In the genomic region with DNA sequence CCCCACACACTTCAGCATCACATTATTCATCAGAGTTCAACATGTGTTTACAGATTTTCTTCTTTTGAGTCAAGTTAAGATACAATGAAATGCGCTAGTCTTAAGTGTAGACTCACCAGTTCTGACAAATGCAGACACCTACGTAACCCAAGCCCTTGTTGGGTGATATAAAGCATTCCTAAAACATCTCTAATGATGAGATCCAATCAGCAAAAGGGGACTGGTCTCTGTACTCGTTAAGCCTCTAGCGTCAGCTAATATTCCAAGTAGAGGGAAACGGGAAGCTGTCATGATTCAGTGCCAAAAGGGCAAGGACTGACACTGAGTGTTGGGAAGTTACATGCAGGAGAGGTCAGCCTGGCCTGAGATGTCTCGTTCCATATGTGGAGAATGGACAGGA, we compare ENCODE assay signal across 1 cellular context.
TF ChIP-seq lines count a peak whose summit lies in the region.

No MANE protein-coding gene starts in this region.

TF ChIP-seq in K562, 482 proteins besides CTCF, POLR2A, EP300 and RAD21 (continued from another document):
- no peak for TF ChIP-seq CBX5 (IDR thresholded peaks at IDR 0.05; ENCODE audit: borderline replicate concordance, low read depth)
- TF ChIP-seq, protein P1, sequence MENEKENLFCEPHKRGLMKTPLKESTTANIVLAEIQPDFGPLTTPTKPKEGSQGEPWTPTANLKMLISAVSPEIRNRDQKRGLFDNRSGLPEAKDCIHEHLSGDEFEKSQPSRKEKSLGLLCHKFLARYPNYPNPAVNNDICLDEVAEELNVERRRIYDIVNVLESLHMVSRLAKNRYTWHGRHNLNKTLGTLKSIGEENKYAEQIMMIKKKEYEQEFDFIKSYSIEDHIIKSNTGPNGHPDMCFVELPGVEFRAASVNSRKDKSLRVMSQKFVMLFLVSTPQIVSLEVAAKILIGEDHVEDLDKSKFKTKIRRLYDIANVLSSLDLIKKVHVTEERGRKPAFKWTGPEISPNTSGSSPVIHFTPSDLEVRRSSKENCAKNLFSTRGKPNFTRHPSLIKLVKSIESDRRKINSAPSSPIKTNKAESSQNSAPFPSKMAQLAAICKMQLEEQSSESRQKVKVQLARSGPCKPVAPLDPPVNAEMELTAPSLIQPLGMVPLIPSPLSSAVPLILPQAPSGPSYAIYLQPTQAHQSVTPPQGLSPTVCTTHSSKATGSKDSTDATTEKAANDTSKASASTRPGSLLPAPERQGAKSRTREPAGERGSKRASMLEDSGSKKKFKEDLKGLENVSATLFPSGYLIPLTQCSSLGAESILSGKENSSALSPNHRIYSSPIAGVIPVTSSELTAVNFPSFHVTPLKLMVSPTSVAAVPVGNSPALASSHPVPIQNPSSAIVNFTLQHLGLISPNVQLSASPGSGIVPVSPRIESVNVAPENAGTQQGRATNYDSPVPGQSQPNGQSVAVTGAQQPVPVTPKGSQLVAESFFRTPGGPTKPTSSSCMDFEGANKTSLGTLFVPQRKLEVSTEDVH (IDR thresholded peaks at IDR 0.05; ENCODE audit: low read depth, partially characterized antibody): no peak
- no peak for TF ChIP-seq ZBED1 (IDR thresholded peaks at IDR 0.05)
- TF ChIP-seq BCOR (IDR thresholded peaks at IDR 0.05): no peak
- no peak for TF ChIP-seq MCM2 (IDR thresholded peaks at IDR 0.05; ENCODE audit: low read depth)
- TF ChIP-seq RB1 (IDR thresholded peaks at IDR 0.05; ENCODE audit: low read depth): no peak
- no peak for TF ChIP-seq ARNT (IDR thresholded peaks at IDR 0.05)
- no peak for TF ChIP-seq DMBX1 (CRISPR knock-in tag; IDR thresholded peaks at IDR 0.05; ENCODE audit: borderline replicate concordance)
- TF ChIP-seq PTRF (tag; IDR thresholded peaks at IDR 0.05): no peak
- TF ChIP-seq MGA (IDR thresholded peaks at IDR 0.05): no peak
- no peak for TF ChIP-seq OTX1 (CRISPR knock-in tag; IDR thresholded peaks at IDR 0.05)
- no peak for TF ChIP-seq ESRRB (CRISPR knock-in tag; IDR thresholded peaks at IDR 0.05; ENCODE audit: borderline replicate concordance)
